Comparison of ENCODE assay signal across 21 cellular contexts in the genomic region with DNA sequence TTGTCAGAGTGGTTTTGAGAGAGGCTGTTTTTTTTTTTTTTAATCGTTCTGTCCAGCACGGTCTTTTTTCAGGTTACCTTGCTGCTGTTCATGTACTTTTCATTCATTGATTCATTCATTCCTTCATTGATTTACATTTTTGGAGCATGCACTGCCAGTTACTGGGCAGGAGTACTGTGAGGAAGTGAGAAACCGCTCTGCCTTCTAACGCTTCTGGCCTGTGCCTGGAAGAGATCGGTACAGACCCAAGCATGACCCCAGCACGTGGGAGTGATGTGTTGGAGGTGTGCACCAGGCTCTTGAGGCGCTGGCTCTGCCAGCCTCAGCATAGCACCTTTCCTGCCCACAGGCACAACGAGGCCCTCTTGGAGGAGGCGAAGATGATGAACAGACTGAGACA.
"Had no signal": no experiment of that assay in that cellular context is flagged by ENCODE, and none has a peak within 500 bp of the region (broad histone marks: within the 10 kb centered on the region; RNA-seq: fewer than 3 reads in every experiment).

No MANE protein-coding gene starts in this region.

- H3K27ac Mint-ChIP-seq: activated CD4-positive, alpha-beta memory T cell treated with anti-CD3 and anti-CD28 coated beads for 36 hours; mesothelial cell of epicardium; neural progenitor cell had no signal

- H3K9me3 ChIP-seq: ascending aorta, breast epithelium, heart left ventricle, lower lobe of right lung, ovary, tibial artery, uterus had no signal

- H3K27me3 ChIP-seq: ascending aorta, breast epithelium, heart left ventricle, neural progenitor cell, ovary, tibial artery, uterus had no signal

- H3K4me3 Mint-ChIP-seq: activated CD4-positive, alpha-beta memory T cell treated with anti-CD3 and anti-CD28 coated beads for 36 hours; activated CD8-positive, alpha-beta memory T cell treated with anti-CD3 and anti-CD28 coated beads, Interleukin-2, amount 10 ng/mL, durations not matched to agents 7 days and 5 days; mesothelial cell of epicardium; neural progenitor cell had no signal

- H2AFZ ChIP-seq: neural progenitor cell had no signal

- H3K36me3 ChIP-seq: breast epithelium, neural progenitor cell, ovary, uterus had no signal

- H3K9ac ChIP-seq: neural progenitor cell had no signal

- H3K4me3 ChIP-seq: ascending aorta, breast epithelium, heart left ventricle, lower lobe of right lung, neural progenitor cell, ovary, tibial artery, uterus had no signal

- H3K9me3 Mint-ChIP-seq: activated CD4-positive, alpha-beta memory T cell treated with anti-CD3 and anti-CD28 coated beads for 36 hours had no signal

- DNase-seq: activated CD4-positive, alpha-beta memory T cell treated with anti-CD3 and anti-CD28 coated beads for 36 hours; activated CD4-positive, alpha-beta T cell treated with anti-CD3 and anti-CD28 coated beads for 1 hour; activated CD8-positive, alpha-beta memory T cell treated with anti-CD3 and anti-CD28 coated beads, Interleukin-2, amount 10 ng/mL, durations not matched to agents 7 days and 5 days; activated naive CD4-positive, alpha-beta T cell; activated T-cell treated with anti-CD3 and anti-CD28 coated beads, Interleukin-2, amount 50 U/mL, for 48 hours; dermis blood vessel endothelial cell; heart left ventricle; left colon; lower lobe of right lung; ovary; stimulated activated naive CD4-positive, alpha-beta T cell; T-helper 1 cell; T1000; tibial artery; uterus had no signal

- H3K27me3 Mint-ChIP-seq: activated CD4-positive, alpha-beta memory T cell treated with anti-CD3 and anti-CD28 coated beads for 36 hours; activated CD8-positive, alpha-beta memory T cell treated with anti-CD3 and anti-CD28 coated beads, Interleukin-2, amount 10 ng/mL, durations not matched to agents 7 days and 5 days had no signal

- H3K27ac ChIP-seq: ascending aorta, breast epithelium, heart left ventricle, lower lobe of right lung, neural progenitor cell, ovary, tibial artery, uterus had no signal

- FAIRE-seq: frontal cortex, islet of Langerhans had no signal

- H3K4me2 ChIP-seq: neural progenitor cell had no signal

- H3K4me1 ChIP-seq: breast epithelium, uterus had no signal

- ATAC-seq: activated CD8-positive, alpha-beta memory T cell treated with anti-CD3 and anti-CD28 coated beads, Interleukin-2, amount 10 ng/mL, durations not matched to agents 7 days and 5 days; heart left ventricle; left colon; lower lobe of right lung had no signal
